ENCODE assay signal across 37 cellular contexts in the genomic region with DNA sequence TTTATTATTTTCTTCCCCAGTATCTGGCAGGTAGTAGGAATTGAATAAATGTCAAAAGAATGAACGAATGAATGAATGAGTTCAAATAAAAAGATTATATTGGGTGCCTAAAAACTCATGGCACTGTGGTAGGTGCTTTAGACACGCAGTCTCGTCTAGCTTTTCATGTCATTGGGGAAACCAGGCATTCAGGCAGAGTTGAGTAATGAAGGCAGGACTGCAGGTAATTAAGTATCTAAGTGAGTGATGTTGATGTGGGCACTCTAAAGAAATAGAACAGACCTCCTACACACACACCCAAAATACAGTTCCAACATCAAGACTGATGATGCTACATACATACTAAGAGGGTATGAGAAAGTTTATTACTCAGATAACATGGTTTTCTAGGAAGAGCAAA.
"Had no signal": no experiment of that assay in that cellular context is flagged by ENCODE, and none has a peak within 500 bp of the region (broad histone marks: within the 10 kb centered on the region; RNA-seq: fewer than 3 reads in every experiment).

No MANE protein-coding gene starts in this region.

- H3K4me3 Mint-ChIP-seq: activated B cell treated with CpG ODN at 0.5 μM for 24 hours; activated CD4-positive, alpha-beta memory T cell treated with anti-CD3 and anti-CD28 coated beads for 36 hours; activated CD4-positive, alpha-beta T cell treated with anti-CD3 and anti-CD28 coated beads, Interleukin-2, amount 10 ng/mL, durations not matched to agents 24 days and 14 days; activated CD8-positive, alpha-beta T cell treated with anti-CD3 and anti-CD28 coated beads for 36 hours; activated naive CD4-positive, alpha-beta T cell treated with anti-CD3 and anti-CD28 coated beads for 36 hours; activated naive CD8-positive, alpha-beta T cell treated with anti-CD3 and anti-CD28 coated beads for 36 hours; activated T-cell treated with anti-CD3 and anti-CD28 coated beads, Interleukin-2, amount 50 U/mL, for 4 hours; activated T-cell treated with anti-CD3 and anti-CD28 coated beads, Interleukin-2, amount 50 U/mL, for 72 hours; activated T-helper 1 cell treated with anti-CD3 and anti-CD28 coated beads, Interleukin-12 subunit alpha, Interleukin-12 subunit beta, Interleukin-2, Interleukin-4 antibody, amounts not matched to agents 30 ng/mL and 10 ng/mL and 1 ng/mL, durations not matched to agents 14 hours and 24 hours and 36 hours; activated T-helper 17 cell treated with anti-CD3 and anti-CD28 coated beads, Interleukin-2, amount 50 U/mL, for 72 hours; brain; central memory CD8-positive, alpha-beta T cell; T-helper 1 cell treated with Interleukin-12 subunit alpha and Interleukin-12 subunit beta and Interleukin-4 antibody, amounts not matched to agents 30 μg/mL and 1 μg/mL, for 36 hours; T-helper 2 cell treated with Interferon-gamma antibody and Interleukin-4, amounts not matched to agents 5 μg/mL and 100 μg/mL, for 36 hours had no signal

- H3K4me3 ChIP-seq: ascending aorta, cardiac muscle cell had no signal

- H3K27me3 Mint-ChIP-seq: activated B cell treated with CpG ODN at 0.5 μM for 24 hours; activated CD4-positive, alpha-beta T cell treated with anti-CD3 and anti-CD28 coated beads, Interleukin-2, amount 10 ng/mL, durations not matched to agents 24 days and 14 days had no signal

- DNase-seq: activated B cell treated with CpG ODN at 0.5 μM for 24 hours; activated CD4-positive, alpha-beta memory T cell treated with anti-CD3 and anti-CD28 coated beads for 36 hours; activated CD4-positive, alpha-beta T cell treated with anti-CD3 and anti-CD28 coated beads for 4 hours; activated CD4-positive, alpha-beta T cell treated with anti-CD3 and anti-CD28 coated beads, Interleukin-2, amount 10 ng/mL, durations not matched to agents 24 days and 14 days; activated CD4-positive, alpha-beta T cell treated with anti-CD3 and anti-CD28 coated beads, Interleukin-2, amount 50 U/mL, for 1 hour; activated CD4-positive, alpha-beta T cell treated with anti-CD3 and anti-CD28 coated beads, Interleukin-2, amount 50 U/mL, for 4 hours; activated CD4-positive, CD25-positive, alpha-beta regulatory T cell treated with anti-CD3 and anti-CD28 coated beads, Interleukin-2, amount 50 U/mL, for 72 hours; activated CD8-positive, alpha-beta memory T cell treated with anti-CD3 and anti-CD28 coated beads, Interleukin-2, amount 50 U/mL, for 4 hours; activated CD8-positive, alpha-beta T cell treated with anti-CD3 and anti-CD28 coated beads for 36 hours; activated effector memory CD4-positive, alpha-beta T cell treated with anti-CD3 and anti-CD28 coated beads, Interleukin-2, amount 50 U/mL, for 16 hours; activated gamma-delta T cell treated with Interleukin-2 at 50 U/mL for 16 hours; activated naive CD4-positive, alpha-beta T cell; activated naive CD4-positive, alpha-beta T cell treated with anti-CD3 and anti-CD28 coated beads for 36 hours; activated naive CD4-positive, alpha-beta T cell treated with anti-CD3 and anti-CD28 coated beads, Interleukin-2, amount 50 U/mL, for 16 hours; activated naive CD8-positive, alpha-beta T cell treated with anti-CD3 and anti-CD28 coated beads for 36 hours; activated T-cell treated with anti-CD3 and anti-CD28 coated beads for 4 hours; activated T-cell treated with anti-CD3 and anti-CD28 coated beads, Interleukin-2, amount 50 U/mL, for 1 hour; activated T-cell treated with anti-CD3 and anti-CD28 coated beads, Interleukin-2, amount 50 U/mL, for 4 hours; activated T-cell treated with anti-CD3 and anti-CD28 coated beads, Interleukin-2, amount 50 U/mL, for 72 hours; amygdala; anterior cingulate cortex; SW 1271; T-helper 1 cell; T-helper 2 cell; T-helper 9 cell had no signal

- H3K4me1 Mint-ChIP-seq: activated B cell treated with CpG ODN at 0.5 μM for 24 hours; activated CD4-positive, alpha-beta T cell treated with anti-CD3 and anti-CD28 coated beads, Interleukin-2, amount 10 ng/mL, durations not matched to agents 24 days and 14 days; activated naive CD8-positive, alpha-beta T cell treated with anti-CD3 and anti-CD28 coated beads for 36 hours; activated T-helper 17 cell treated with anti-CD3 and anti-CD28 coated beads, Interleukin-2, amount 50 U/mL, for 72 hours; central memory CD8-positive, alpha-beta T cell had no signal

- H3K27me3 ChIP-seq: ascending aorta, cardiac muscle cell had no signal

- H3K27ac ChIP-seq: ascending aorta, cardiac muscle cell, VCaP had no signal

- H3K27ac Mint-ChIP-seq: activated B cell treated with CpG ODN at 0.5 μM for 24 hours; activated CD4-positive, alpha-beta memory T cell treated with anti-CD3 and anti-CD28 coated beads for 36 hours; activated CD4-positive, alpha-beta T cell treated with anti-CD3 and anti-CD28 coated beads, Interleukin-2, amount 10 ng/mL, durations not matched to agents 24 days and 14 days; activated CD8-positive, alpha-beta T cell treated with anti-CD3 and anti-CD28 coated beads for 36 hours; activated naive CD4-positive, alpha-beta T cell treated with anti-CD3 and anti-CD28 coated beads for 36 hours; activated naive CD4-positive, alpha-beta T cell treated with anti-CD3 and anti-CD28 coated beads, Interleukin-2, amount 50 U/mL, for 72 hours; activated naive CD8-positive, alpha-beta T cell treated with anti-CD3 and anti-CD28 coated beads for 36 hours; activated T-cell treated with anti-CD3 and anti-CD28 coated beads, Interleukin-2, amount 50 U/mL, for 72 hours; activated T-helper 1 cell treated with anti-CD3 and anti-CD28 coated beads, Interleukin-12 subunit alpha, Interleukin-12 subunit beta, Interleukin-2, Interleukin-4 antibody, amounts not matched to agents 30 ng/mL and 10 ng/mL and 1 ng/mL, durations not matched to agents 14 hours and 24 hours and 36 hours; activated T-helper 17 cell treated with anti-CD3 and anti-CD28 coated beads, Interleukin-2, amount 50 U/mL, for 72 hours; T-helper 1 cell treated with Interleukin-12 subunit alpha and Interleukin-12 subunit beta and Interleukin-4 antibody, amounts not matched to agents 30 μg/mL and 1 μg/mL, for 36 hours; T-helper 2 cell treated with Interferon-gamma antibody and Interleukin-4, amounts not matched to agents 5 μg/mL and 100 μg/mL, for 36 hours had no signal

- FAIRE-seq: bronchial epithelial cell, TTC549 had no signal

- H3K9me3 Mint-ChIP-seq: activated B cell treated with CpG ODN at 0.5 μM for 24 hours; activated CD4-positive, alpha-beta memory T cell treated with anti-CD3 and anti-CD28 coated beads for 36 hours; activated CD4-positive, alpha-beta T cell treated with anti-CD3 and anti-CD28 coated beads, Interleukin-2, amount 10 ng/mL, durations not matched to agents 24 days and 14 days; activated CD8-positive, alpha-beta T cell treated with anti-CD3 and anti-CD28 coated beads for 36 hours; activated naive CD4-positive, alpha-beta T cell treated with anti-CD3 and anti-CD28 coated beads for 36 hours; activated naive CD8-positive, alpha-beta T cell treated with anti-CD3 and anti-CD28 coated beads for 36 hours; activated T-cell treated with anti-CD3 and anti-CD28 coated beads, Interleukin-2, amount 50 U/mL, for 4 hours had no signal

- H3K36me3 Mint-ChIP-seq: activated CD4-positive, alpha-beta memory T cell treated with anti-CD3 and anti-CD28 coated beads for 36 hours; activated naive CD4-positive, alpha-beta T cell treated with anti-CD3 and anti-CD28 coated beads, Interleukin-2, amount 50 U/mL, for 72 hours; activated naive CD8-positive, alpha-beta T cell treated with anti-CD3 and anti-CD28 coated beads for 36 hours had no signal

- H3K4me1 ChIP-seq: ascending aorta had no signal

- H3K36me3 ChIP-seq: ascending aorta, cardiac muscle cell had no signal

- ATAC-seq: activated CD8-positive, alpha-beta T cell treated with anti-CD3 and anti-CD28 coated beads for 36 hours; activated naive CD4-positive, alpha-beta T cell treated with anti-CD3 and anti-CD28 coated beads, Interleukin-2, amount 50 U/mL, for 72 hours; activated T-cell treated with anti-CD3 and anti-CD28 coated beads, Interleukin-2, amount 50 U/mL, for 4 hours; activated T-cell treated with anti-CD3 and anti-CD28 coated beads, Interleukin-2, amount 50 U/mL, for 72 hours; activated T-helper 17 cell treated with anti-CD3 and anti-CD28 coated beads, Interleukin-2, amount 50 U/mL, for 72 hours had no signal

- H3K9me3 ChIP-seq: ascending aorta had no signal
